9 cellular contexts compared by ENCODE assay signal in the genomic region with DNA sequence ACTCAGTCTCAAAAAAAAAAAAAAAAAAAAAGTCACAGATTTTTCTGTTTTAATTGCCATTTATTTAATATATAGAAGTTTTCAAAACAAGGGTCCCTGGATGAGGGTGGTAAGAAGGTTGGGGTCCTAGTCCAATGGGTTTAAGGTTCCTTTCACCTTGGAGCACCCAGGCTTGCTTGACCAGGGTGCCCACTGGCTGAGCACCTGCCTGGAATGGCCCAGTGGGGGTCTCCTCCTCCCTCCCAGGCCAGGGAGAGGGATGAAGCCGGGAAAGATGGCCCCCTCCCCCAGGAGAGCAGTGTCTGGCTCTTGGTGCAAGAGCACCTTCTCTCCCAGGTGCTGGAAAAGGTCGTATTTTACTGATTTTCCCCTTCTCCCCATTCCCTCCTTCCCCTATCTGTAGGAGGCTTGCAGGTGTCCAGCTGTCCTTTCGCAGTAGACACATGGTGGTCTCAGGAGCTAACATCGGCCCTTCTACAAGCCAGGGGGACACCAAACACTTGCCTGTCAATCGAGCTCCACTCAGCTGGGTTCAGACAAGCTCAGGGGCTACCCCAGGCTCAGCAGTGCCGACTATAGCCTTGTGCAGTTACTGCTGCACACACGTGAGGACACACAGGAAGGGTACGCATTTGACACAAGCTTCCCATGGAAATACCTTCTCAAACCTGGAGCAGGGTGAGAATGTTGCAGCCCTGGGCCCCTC.
A peak's percentile ranks its signal among the peaks of the same experiment; 100 is the strongest.
DNase-seq lines count a peak whose midpoint lies in the region; ATAC-seq and TF ChIP-seq lines count a peak whose summit lies in the region.
"Had no signal": no experiment of that assay in that cellular context is flagged by ENCODE, and none has a peak within 500 bp of the region (broad histone marks: within the 10 kb centered on the region; RNA-seq: fewer than 3 reads in every experiment).

No MANE protein-coding gene starts in this region.

- H3K27me3 ChIP-seq in BE2C = no peaks in the 10 kb centered on the region
- no peaks in the 10 kb centered on the region for H3K27me3 ChIP-seq in mucosa of rectum (ENCODE audit: control insufficient read depth in 2 of 2, insufficient read depth in 2 of 2, low read length in 2 of 2)

- H3K36me3 ChIP-seq in BE2C = no peaks in the 10 kb centered on the region
- H3K36me3 ChIP-seq in mucosa of rectum (ENCODE audit: control insufficient read depth in 2 of 2, insufficient read depth in 2 of 2, low read length in 2 of 2) = no peaks in the 10 kb centered on the region

- peaks cover 3% of the 10 kb centered on the region for H3K4me1 ChIP-seq in BE2C
- H3K4me1 ChIP-seq in mucosa of rectum (ENCODE audit: control insufficient read depth in 2 of 2, insufficient read depth in 2 of 2, low read length in 2 of 2) = peaks cover 20 to 23% of the 10 kb centered on the region in 2 donors

- 0 out of 2 replicates have a peak, but pooled peaks have one; percentile 11 for TF ChIP-seq CTCF in BE2C (IDR thresholded peaks at IDR 0.05; ENCODE audit: low read depth, low read length)

- peak overlapping the region; percentile 35 for H3K27ac ChIP-seq in adipose tissue (ENCODE audit: low read depth, low read length)
- peak overlapping the region; percentile 98 for H3K27ac ChIP-seq in mucosa of rectum (ENCODE audit: low read depth in 2 of 2, low read length in 2 of 2)

- no peak for DNase-seq in BE2C
- DNase-seq in H4 (ENCODE audit: low spot score) = peak; percentile 1
- no peak for DNase-seq in NCI-H345 treated with DMSO at 0.1 percent for 48 hours (lab: John Stamatoyannopoulos, UW; ENCODE audit: unreplicated experiment)
- DNase-seq in middle frontal gyrus (ENCODE audit: extremely low spot score, low spot score) = no peak
- DNase-seq: activated naive CD4-positive, alpha-beta T cell treated with Interleukin-2 at 50 U/mL for 16 hours had no signal

- whole genome bisulfite sequencing in adipose tissue, 3 donors = 77 to 83% (median 78%) methylated on average over 8 of the region's 8 CpGs

- no peak overlapping the region for H3K4me3 ChIP-seq in BE2C (ENCODE audit: low read depth, low read length)
- H3K4me3 ChIP-seq in mucosa of rectum (ENCODE audit: low read length in 2 of 2) = no peak overlapping the region

- H3K9me3 ChIP-seq in BE2C (no peaks in the 10 kb centered on the region; the same call in 1 of the 2 replicates), mucosa of rectum (ENCODE audit: control insufficient read depth in 2 of 2, low read length in 2 of 2) (no peaks in the 10 kb centered on the region)

- ATAC-seq in GM18517 (IDR thresholded peaks at IDR 0.05; ENCODE audit: unreplicated experiment) (no peak), HG02610 (IDR thresholded peaks at IDR 0.05; ENCODE audit: unreplicated experiment) (no peak)

- peak overlapping the region in 1 of 2 donors; percentile 91 for H3K9ac ChIP-seq in mucosa of rectum (ENCODE audit: low read depth in 1 of 2, low read length in 2 of 2)
